Comparison of ENCODE assay signal across 21 cellular contexts in genomic region chr3:172656602-172657001, GRCh38. TPM values are rescaled to one million over a fixed set of nuclear protein-coding genes. Genes with fewer than 3 reads are reported as not detected.
A peak's percentile ranks its signal among the peaks of the same experiment; 100 is the strongest.
DNase-seq lines count a peak whose midpoint lies in the region; ATAC-seq, FAIRE-seq and TF ChIP-seq lines count a peak whose summit lies in the region.
"Had no signal": no experiment of that assay in that cellular context is flagged by ENCODE, and none has a peak within 500 bp of the region (broad histone marks: within the 10 kb centered on the region; RNA-seq: fewer than 3 reads in every experiment).

No MANE protein-coding gene starts in this region.

- CTCF ChIA-PET in HepG2 (lab: Yijun Ruan, JAX; ENCODE audit: low intra/inter-chr PET ratio, low total read pairs) (no interaction called here), HEK293T (lab: Yijun Ruan, JAX) (no interaction called here)

- no peak overlapping the region for H3K27ac ChIP-seq in liver (ENCODE audit: low read depth in 1 of 2, low read length in 2 of 2)
- no peak overlapping the region for H3K27ac ChIP-seq in HepG2 (ENCODE audit: extremely low read length, insufficient read depth, low read length)
- H3K27ac ChIP-seq in mesenchymal stem cell (ENCODE audit: low read length, poor library complexity, severe bottlenecking), result peak overlapping the region; percentile 57
- H3K27ac ChIP-seq: 22Rv1; BLaER1 treated with 17β-estradiol and CSF1 and Interleukin-3, amounts not matched to agents 10 nM and 100 nM; C4-2B had no signal

- no TSS peak for BruUV-seq in HepG2 (replicated peaks; lab: Mats Ljungman, UMichigan)

- H3K18ac ChIP-seq in mesenchymal stem cell (ENCODE audit: low read depth in 1 of 2, low read length in 2 of 2), result no peak overlapping the region

- TF ChIP-seq EP300 in HepG2 (IDR thresholded peaks at IDR 0.05; ENCODE audit: low read depth in 2 of 2, low read length in 2 of 2) (no peak), HepG2 (CRISPR knock-in tag; IDR thresholded peaks at IDR 0.05; ENCODE audit: borderline replicate concordance) (no peak)

- no peak overlapping the region for H3K4me2 ChIP-seq in HepG2 (ENCODE audit: low read depth, low read length)
- H3K4me2 ChIP-seq in mesenchymal stem cell (ENCODE audit: low read length, poor library complexity, severe bottlenecking), result no peak overlapping the region
- H3K4me2 ChIP-seq: A549; BLaER1 treated with 17β-estradiol and CSF1 and Interleukin-3, amounts not matched to agents 10 nM and 100 nM had no signal

- H3K4me3 ChIP-seq in liver (ENCODE audit: low read depth in 1 of 3, low read length in 3 of 3) (no peak overlapping the region), HepG2 (replicated peaks in 1 of 3; ENCODE audit: insufficient read depth in 1 of 3, low read depth in 2 of 3, low read length in 3 of 3) (no peak overlapping the region), mesenchymal stem cell (ENCODE audit: insufficient read depth in 1 of 2, low read depth in 1 of 2, low read length in 2 of 2) (no peak overlapping the region)
- H3K4me3 ChIP-seq: A549; BLaER1 treated with 17β-estradiol and CSF1 and Interleukin-3, amounts not matched to agents 10 nM and 100 nM had no signal

- H3K4me1 ChIP-seq in liver (ENCODE audit: control insufficient read depth in 4 of 4, insufficient read depth in 4 of 4, low read length in 3 of 4), result no peaks in the 10 kb centered on the region
- H3K4me1 ChIP-seq in HepG2 (ENCODE audit: insufficient read depth, low read length), result peaks cover 48% of the 10 kb centered on the region
- H3K4me1 ChIP-seq in mesenchymal stem cell (ENCODE audit: control insufficient read depth, insufficient read depth, low read depth, low read length), result peaks cover 9% of the 10 kb centered on the region
- H3K4me1 ChIP-seq: Caco-2 had no signal

- H2AFZ ChIP-seq in HepG2 (ENCODE audit: low read length) (no peak overlapping the region), mesenchymal stem cell (ENCODE audit: low read depth, low read length) (no peak overlapping the region)

- H4K8ac ChIP-seq in mesenchymal stem cell (ENCODE audit: low read length), result no peak overlapping the region

- H4K91ac ChIP-seq in mesenchymal stem cell (ENCODE audit: low read length), result no peak overlapping the region

- TF ChIP-seq CTCF in liver (IDR thresholded peaks at IDR 0.05; ENCODE audit: low read depth, low read length, missing input control), result no peak
- TF ChIP-seq CTCF in HepG2 (CRISPR knock-in tag; IDR thresholded peaks at IDR 0.05), result no peak

- POLR2A ChIA-PET in HepG2 (lab: Yijun Ruan, JAX), result no interaction called here
- POLR2A ChIA-PET in HEK293T (lab: Yijun Ruan, JAX), result no interaction called here

- DNase-seq in HepG2 (ENCODE audit: low spot score) (no peak), left lobe of liver (ENCODE audit: low spot score) (peak; percentile 49), mesenchymal stem cell (no peak), HEK293T (ENCODE audit: extremely low spot score) (no peak), ecto neural progenitor cell (ENCODE audit: low spot score) (no peak)
- DNase-seq: AML-193; Caco-2; Calu3; CD4-positive, alpha-beta T cell; CD8-positive, alpha-beta T cell; DMS79 treated with DMSO at 0.1 percent for 48 hours; GF-D8 had no signal

- H3K4ac ChIP-seq in mesenchymal stem cell (ENCODE audit: low read depth in 1 of 2, low read length in 2 of 2), result no peak overlapping the region

- intact Hi-C loops in HepG2 (cut with micrococcal nuclease; ENCODE audit: unreplicated experiment), result no loop called here

- in situ Hi-C loops in HepG2 (cut with HindIII; ENCODE audit: extremely low pct_ligation_motif_present, low pct_unique_long_range_greater_than_20kb), result no loop called here

- no peak for ATAC-seq in HepG2
- ATAC-seq in left lobe of liver, result peak; percentile 76
- ATAC-seq: A549; CD8-positive, alpha-beta T cell had no signal

- H2BK12ac ChIP-seq in mesenchymal stem cell (ENCODE audit: low read length in 2 of 2), result no peak overlapping the region

- H3K9ac ChIP-seq in liver (ENCODE audit: low read depth in 1 of 2, low read length in 2 of 2) (no peak overlapping the region), HepG2 (ENCODE audit: insufficient read depth, low read depth, low read length) (no peak overlapping the region), mesenchymal stem cell (ENCODE audit: low read length) (no peak overlapping the region)
- H3K9ac ChIP-seq: BLaER1 treated with 17β-estradiol and CSF1 and Interleukin-3, amounts not matched to agents 10 nM and 100 nM had no signal

- H3K14ac ChIP-seq in mesenchymal stem cell (ENCODE audit: low read length in 2 of 2), result no peak overlapping the region

- H3K23ac ChIP-seq in mesenchymal stem cell (ENCODE audit: low read length in 2 of 2), result no peak overlapping the region

- FAIRE-seq in HepG2 (lab: Jason Lieb, UNC), result no peak
- FAIRE-seq: A549, D721Med, G401.6, GM12891, GM19239 had no signal

- peak overlapping the region; percentile 94 for H2AK5ac ChIP-seq in mesenchymal stem cell (ENCODE audit: low read length, severe bottlenecking)

- peak in 1 of 2 donors; percentile 27 for TF ChIP-seq RAD21 in liver (IDR thresholded peaks at IDR 0.05)
- TF ChIP-seq RAD21 in HepG2 (CRISPR knock-in tag; IDR thresholded peaks at IDR 0.05), result no peak

- no peak overlapping the region for H2BK5ac ChIP-seq in mesenchymal stem cell (ENCODE audit: low read depth, low read length, poor library complexity, severe bottlenecking)

- no peak for TF ChIP-seq POLR2A in HepG2 (IDR thresholded peaks at IDR 0.05; ENCODE audit: insufficient read depth in 1 of 2, low read depth in 2 of 2, low read length in 2 of 2)

- 0 out of 2 replicates have a peak, but pooled peaks cover 2% of the 10 kb centered on the region for H4K20me1 ChIP-seq in HepG2 (ENCODE audit: insufficient read depth, low read length)
- H4K20me1 ChIP-seq: BLaER1 treated with 17β-estradiol and CSF1 and Interleukin-3, amounts not matched to agents 10 nM and 100 nM had no signal

- H2BK120ac ChIP-seq in mesenchymal stem cell (ENCODE audit: low read depth, low read length), result no peak overlapping the region

- no peaks in the 10 kb centered on the region for H3K27me3 ChIP-seq in liver (ENCODE audit: control insufficient read depth in 4 of 4, insufficient read depth in 4 of 4, low read length in 3 of 4)
- H3K27me3 ChIP-seq in HepG2 (ENCODE audit: control insufficient read depth in 1 of 2, insufficient read depth in 2 of 2, low read length in 2 of 2), result no peaks in the 10 kb centered on the region
- H3K27me3 ChIP-seq in mesenchymal stem cell (ENCODE audit: control insufficient read depth in 1 of 2, insufficient read depth in 1 of 2, low read length in 2 of 2), result no peaks in the 10 kb centered on the region
- H3K27me3 ChIP-seq: BLaER1 treated with 17β-estradiol and CSF1 and Interleukin-3, amounts not matched to agents 10 nM and 100 nM had no signal

- H3K79me1 ChIP-seq in mesenchymal stem cell (replicated peaks; ENCODE audit: low read length, poor library complexity, severe bottlenecking), result peaks cover 22% of the 10 kb centered on the region

- no peaks in the 10 kb centered on the region for H3K36me3 ChIP-seq in liver (ENCODE audit: control insufficient read depth in 4 of 4, insufficient read depth in 3 of 4, low read depth in 1 of 4, low read length in 3 of 4)
- H3K36me3 ChIP-seq in HepG2 (replicated peaks in 1 of 2; ENCODE audit: control insufficient read depth in 1 of 2, insufficient read depth in 2 of 2, low read length in 2 of 2), result no peaks in the 10 kb centered on the region
- H3K36me3 ChIP-seq in mesenchymal stem cell (ENCODE audit: control insufficient read depth in 1 of 2, insufficient read depth in 2 of 2, low read depth in 1 of 2, low read length in 2 of 2), result no peaks in the 10 kb centered on the region
- H3K36me3 ChIP-seq: BLaER1 treated with 17β-estradiol and CSF1 and Interleukin-3, amounts not matched to agents 10 nM and 100 nM had no signal

- no peaks in the 10 kb centered on the region for H3K9me3 ChIP-seq in liver (ENCODE audit: control insufficient read depth in 4 of 4, low read length in 3 of 4)
- no peaks in the 10 kb centered on the region for H3K9me3 ChIP-seq in HepG2 (ENCODE audit: low read length)
- no peaks in the 10 kb centered on the region for H3K9me3 ChIP-seq in mesenchymal stem cell (ENCODE audit: control insufficient read depth, low read length)
- H3K9me3 ChIP-seq: A549, Caco-2 had no signal

- H2BK15ac ChIP-seq in mesenchymal stem cell (ENCODE audit: low read depth, poor library complexity, severe bottlenecking), result no peak overlapping the region

- WGBS in liver, result 61% methylated on average over 8 of the region's 8 CpGs
- 84% methylated on average over 8 of the region's 8 CpGs for WGBS in HepG2 (ENCODE audit: low lambda C conversion rate)
- WGBS in mesenchymal stem cell, result 91% methylated on average over 8 of the region's 8 CpGs

- H3K79me2 ChIP-seq in HepG2 (ENCODE audit: insufficient read depth, low read length), result no peaks in the 10 kb centered on the region

TF ChIP-seq in HEK293T, 16 proteins besides CTCF, POLR2A, EP300 and RAD21 (continues in another document):
- TF ChIP-seq ARNT (IDR thresholded peaks at IDR 0.05), result no peak
- no peak for TF ChIP-seq CTBP1 (IDR thresholded peaks at IDR 0.05; ENCODE audit: borderline replicate concordance)

RNA-seq across cellular contexts. Expression of gene NCEH1, which starts 54.3 kb away (rescaled TPM):
- total RNA-seq in liver, result 10 to 100 TPM in 1 of 2 donors, 1 to 10 TPM in 1; 2.9 to 32.3 TPM
- 1 to 10 TPM; 1.1 to 2.0 TPM for polyA plus RNA-seq in liver
- 7.9 and 12.9 TPM in 2 replicates for total RNA-seq in HepG2 (2016; rRNA removed; fragmentation: Illumina TruSeq; extraction: Trizol)
- total RNA-seq in HepG2 (2016; cell fraction: cytosol; rRNA removed; fragmentation: Illumina TruSeq; extraction: Trizol; ENCODE audit: low read depth), result 1.1 and 1.2 TPM in 2 replicates
- 9.2 and 11.9 TPM in 2 replicates for total RNA-seq in HepG2 (2016; cell fraction: insoluble cytoplasmic fraction; rRNA removed; fragmentation: Illumina TruSeq; extraction: Trizol)
- 2.6 and 2.7 TPM in 2 replicates for total RNA-seq in HepG2 (2016; cell fraction: membrane; rRNA removed; fragmentation: Illumina TruSeq; extraction: Trizol)
- 13.8 and 15.3 TPM in 2 replicates for total RNA-seq in HepG2 (2016; cell fraction: nucleus; rRNA removed; fragmentation: Illumina TruSeq; extraction: Trizol)
- 17.9 and 21.4 TPM in 2 replicates for polyA plus RNA-seq in HepG2 (2011; rRNA removed)
- polyA plus RNA-seq in HepG2 (2011; cell fraction: cytosol; rRNA removed), result 14.9 and 17.6 TPM in 2 replicates
- 6.9 and 7.5 TPM in 2 replicates for polyA plus RNA-seq in HepG2 (2011; cell fraction: nucleus; rRNA removed)
- polyA plus RNA-seq in HepG2 (2012), result 22.9 and 30.2 TPM in 2 replicates
- 0.27 and 0.40 TPM in 2 replicates for polyA plus RNA-seq in HepG2 (2016; cell fraction: cytosol; fragmentation: Illumina TruSeq; extraction: Trizol; ENCODE audit: low read depth)
- 6.4 and 7.2 TPM in 2 replicates for polyA plus RNA-seq in HepG2 (2016; cell fraction: insoluble cytoplasmic fraction; fragmentation: Illumina TruSeq; extraction: Trizol; ENCODE audit: low read depth)
- polyA plus RNA-seq in HepG2 (2016; cell fraction: membrane; fragmentation: Illumina TruSeq; extraction: Trizol; ENCODE audit: low read depth), result 1.1 and 1.2 TPM in 2 replicates
- 16.8 and 17.4 TPM in 2 replicates for polyA plus RNA-seq in HepG2 (2016; cell fraction: nucleus; fragmentation: Illumina TruSeq; extraction: Trizol; ENCODE audit: insufficient read depth, low read depth)
- polyA minus RNA-seq in HepG2 (2011; rRNA and poly(A)+ RNA removed; ENCODE audit: low replicate concordance), result 52.9 and 64.7 TPM in 2 replicates
- polyA minus RNA-seq in HepG2 (2011; cell fraction: cytosol; rRNA and poly(A)+ RNA removed), result 42.9 and 44.0 TPM in 2 replicates
- 18.9 and 21.8 TPM in 2 replicates for polyA minus RNA-seq in HepG2 (2011; cell fraction: nucleus; rRNA and poly(A)+ RNA removed)
- total RNA-seq in left lobe of liver, result 1.9 TPM
- 13.5 TPM for polyA plus RNA-seq in mesenchymal stem cell (2013, experiment 1 of 2)
- 13.3 TPM for polyA plus RNA-seq in mesenchymal stem cell (2013, experiment 2 of 2)
